In genomic region chr3:194989251-194989650, GRCh38 we compare ENCODE assay signal across 18 cellular contexts.
DNase-seq lines count a peak whose midpoint lies in the region; ATAC-seq and TF ChIP-seq lines count a peak whose summit lies in the region.
"Had no signal": no experiment of that assay in that cellular context is flagged by ENCODE, and none has a peak within 500 bp of the region (broad histone marks: within the 10 kb centered on the region; RNA-seq: fewer than 3 reads in every experiment).

No MANE protein-coding gene starts in this region.

- intact Hi-C loops in vagina (cut with DNase I) (no loop called here), prostate gland (cut with DNase I) (loop anchor here (5.0 kb wide), 1 partner anchor 302 kb away; the partner anchor contains the start of gene FAM43A)

- H3K27me3 Mint-ChIP-seq in activated CD8-positive, alpha-beta memory T cell treated with anti-CD3 and anti-CD28 coated beads, Interleukin-2, amount 10 ng/mL, durations not matched to agents 7 days and 5 days: peaks cover 16% of the 10 kb centered on the region
- peaks cover 9% of the 10 kb centered on the region for H3K27me3 Mint-ChIP-seq in neural progenitor cell (ENCODE audit: insufficient read depth, low read depth)

- H3K79me2 ChIP-seq in neural progenitor cell (ENCODE audit: low read depth): no peaks in the 10 kb centered on the region

- no peaks in the 10 kb centered on the region for H3K36me3 ChIP-seq in neural progenitor cell
- no peaks in the 10 kb centered on the region for H3K36me3 ChIP-seq in vagina
- H3K36me3 ChIP-seq in prostate gland: no peaks in the 10 kb centered on the region
- H3K36me3 ChIP-seq: SJCRH30 had no signal

- H3K4me1 Mint-ChIP-seq in activated CD8-positive, alpha-beta memory T cell treated with anti-CD3 and anti-CD28 coated beads, Interleukin-2, amount 10 ng/mL, durations not matched to agents 7 days and 5 days: no peaks in the 10 kb centered on the region
- peaks cover 9% of the 10 kb centered on the region for H3K4me1 Mint-ChIP-seq in neural progenitor cell

- H3K4me3 ChIP-seq in NB4 (ENCODE audit: low read depth, low read length): no peak overlapping the region
- H3K4me3 ChIP-seq in neural progenitor cell: no peak overlapping the region
- H3K4me3 ChIP-seq in vagina: no peak overlapping the region
- H3K4me3 ChIP-seq in prostate gland: no peak overlapping the region
- H3K4me3 ChIP-seq: A549, SJCRH30 had no signal

- no peaks in the 10 kb centered on the region for H4K20me1 ChIP-seq in neural progenitor cell (ENCODE audit: low read depth)

- no peaks in the 10 kb centered on the region for H3K9me3 ChIP-seq in neural progenitor cell (ENCODE audit: low read depth)
- H3K9me3 ChIP-seq in vagina: no peaks in the 10 kb centered on the region
- H3K9me3 ChIP-seq in prostate gland: no peaks in the 10 kb centered on the region
- H3K9me3 ChIP-seq: A549, SJCRH30 had no signal

- H3F3A ChIP-seq in neural progenitor cell (ENCODE audit: low read depth): no peaks in the 10 kb centered on the region

- WGBS in prostate gland: 98% methylated on average over 9 of the region's 9 CpGs

- H3K4me1 ChIP-seq in neural progenitor cell (no peaks in the 10 kb centered on the region), vagina (peaks cover 8% of the 10 kb centered on the region), prostate gland (replicated peaks) (peaks cover 3% of the 10 kb centered on the region)
- H3K4me1 ChIP-seq: A549, SJCRH30 had no signal

- CTCF ChIA-PET in activated CD8-positive, alpha-beta memory T cell treated with anti-CD3 and anti-CD28 coated beads, Interleukin-2, amount 10 ng/mL, durations not matched to agents 7 days and 5 days (lab: Charles Lee): no interaction called here

- H2AFZ ChIP-seq in neural progenitor cell (replicated peaks): no peak overlapping the region

- ATAC-seq in activated CD8-positive, alpha-beta memory T cell treated with anti-CD3 and anti-CD28 coated beads, Interleukin-2, amount 10 ng/mL, durations not matched to agents 7 days and 5 days: no peak
- ATAC-seq in GM19452 (IDR thresholded peaks at IDR 0.05; ENCODE audit: unreplicated experiment): no peak
- ATAC-seq: A549 had no signal

- H3K4me2 ChIP-seq in neural progenitor cell: no peak overlapping the region
- H3K4me2 ChIP-seq: A549 had no signal

- peak; percentile 33 for DNase-seq in activated CD8-positive, alpha-beta memory T cell treated with anti-CD3 and anti-CD28 coated beads, Interleukin-2, amount 10 ng/mL, durations not matched to agents 7 days and 5 days
- DNase-seq in activated CD8-positive, alpha-beta memory T cell treated with anti-CD3 and anti-CD28 coated beads for 24 hours: no peak
- DNase-seq in NB4 (ENCODE audit: low read depth): peak; percentile 45
- no peak for DNase-seq in neural progenitor cell (ENCODE audit: low spot score)
- DNase-seq in vagina (ENCODE audit: extremely low spot score in 2 of 2): peak; percentile 76 to 81
- DNase-seq in glomerular visceral epithelial cell (ENCODE audit: extremely low spot score): no peak
- DNase-seq in prostate gland (ENCODE audit: low spot score): no peak
- DNase-seq: COR-L47, GF-D8, H7, NCI-H1417, NCI-H2029, NCI-H2171, NCI-H446 treated with DMSO at 0.1 percent for 48 hours, SJCRH30 had no signal

- H3K4me3 Mint-ChIP-seq in activated CD8-positive, alpha-beta memory T cell treated with anti-CD3 and anti-CD28 coated beads, Interleukin-2, amount 10 ng/mL, durations not matched to agents 7 days and 5 days: no peak overlapping the region
- H3K4me3 Mint-ChIP-seq in neural progenitor cell: no peak overlapping the region

- H3K27ac ChIP-seq in neural progenitor cell: no peak overlapping the region
- no peak overlapping the region for H3K27ac ChIP-seq in vagina
- H3K27ac ChIP-seq in prostate gland: no peak overlapping the region
- H3K27ac ChIP-seq: A549, RWPE1, SJCRH30 had no signal

- H3K36me3 Mint-ChIP-seq in activated CD8-positive, alpha-beta memory T cell treated with anti-CD3 and anti-CD28 coated beads, Interleukin-2, amount 10 ng/mL, durations not matched to agents 7 days and 5 days: no peaks in the 10 kb centered on the region
- no peaks in the 10 kb centered on the region for H3K36me3 Mint-ChIP-seq in neural progenitor cell

- H3K27me3 ChIP-seq in neural progenitor cell (peaks cover 20% of the 10 kb centered on the region), vagina (no peaks in the 10 kb centered on the region), prostate gland (replicated peaks; ENCODE audit: insufficient read depth) (no peaks in the 10 kb centered on the region)

- H3K9me3 Mint-ChIP-seq in activated CD8-positive, alpha-beta memory T cell treated with anti-CD3 and anti-CD28 coated beads, Interleukin-2, amount 10 ng/mL, durations not matched to agents 7 days and 5 days (ENCODE audit: low read depth): no peaks in the 10 kb centered on the region
- H3K9me3 Mint-ChIP-seq in neural progenitor cell: no peaks in the 10 kb centered on the region

- no peak overlapping the region for H3K9ac ChIP-seq in neural progenitor cell

- no peak overlapping the region for H3K27ac Mint-ChIP-seq in activated CD8-positive, alpha-beta memory T cell treated with anti-CD3 and anti-CD28 coated beads, Interleukin-2, amount 10 ng/mL, durations not matched to agents 7 days and 5 days
- H3K27ac Mint-ChIP-seq in neural progenitor cell: peak overlapping the region; percentile 75

- TF ChIP-seq CTCF in NB4 (IDR thresholded peaks at IDR 0.05; ENCODE audit: low read depth, low read length) (no peak), neural progenitor cell (IDR thresholded peaks at IDR 0.05) (no peak), vagina (IDR thresholded peaks at IDR 0.05) (no peak), prostate gland (IDR thresholded peaks at IDR 0.05) (no peak)

- TF ChIP-seq POLR2A in NB4 (IDR thresholded peaks at IDR 0.05; ENCODE audit: extremely low read depth, insufficient read length) (no peak), vagina (IDR thresholded peaks at IDR 0.05) (no peak), prostate gland (IDR thresholded peaks at IDR 0.05) (no peak)

Comparison
In these comparisons a context has a peak if more than half of its experiments do, and no peak if none do; other contexts are left out.
1. DNase-seq: peak in activated CD8-positive, alpha-beta memory T cell treated with anti-CD3 and anti-CD28 coated beads, Interleukin-2, amount 10 ng/mL, durations not matched to agents 7 days and 5 days (single experiment), NB4 (single experiment) and vagina (2 of 2); none in activated CD8-positive, alpha-beta memory T cell treated with anti-CD3 and anti-CD28 coated beads for 24 hours (single experiment), neural progenitor cell (single experiment), glomerular visceral epithelial cell (single experiment) and prostate gland (single experiment).